Comparison of ENCODE assay signal across 21 cellular contexts in genomic region chr2:47539228-47539627, GRCh38. TPM values are rescaled to one million over a fixed set of nuclear protein-coding genes. Genes with fewer than 3 reads are reported as not detected.
A peak's percentile ranks its signal among the peaks of the same experiment; 100 is the strongest.
DNase-seq lines count a peak whose midpoint lies in the region; ATAC-seq and TF ChIP-seq lines count a peak whose summit lies in the region.
"Had no signal": no experiment of that assay in that cellular context is flagged by ENCODE, and none has a peak within 500 bp of the region (broad histone marks: within the 10 kb centered on the region; RNA-seq: fewer than 3 reads in every experiment).

No MANE protein-coding gene starts in this region.

- CTCF ChIA-PET in SK-N-SH (lab: Yijun Ruan, JAX) (interaction anchor here (0.7 to 2.0 kb wide), 5 partner anchors 10 to 243 kb away, joined by 3 to 6 read pairs (median 4); partner anchors contain the start of gene MSH6), PC-3 (lab: Charles Lee) (no interaction called here)

- POLR2A ChIA-PET in SK-N-SH (lab: Yijun Ruan, JAX): no interaction called here
- POLR2A ChIA-PET in PC-3 (lab: Charles Lee; ENCODE audit: unreplicated experiment): no interaction called here

- H3K4me1 ChIP-seq in SK-N-SH (ENCODE audit: control insufficient read depth in 1 of 2, insufficient read depth in 2 of 2, low read depth in 1 of 2, low read length in 1 of 2): peaks cover 0 to 8% of the 10 kb centered on the region in 2 experiments; a peak in 1 of 4 replicates
- peaks cover 20% of the 10 kb centered on the region for H3K4me1 ChIP-seq in PC-3 (ENCODE audit: insufficient read depth, low read length)
- peaks cover 5% of the 10 kb centered on the region for H3K4me1 ChIP-seq in smooth muscle cell (ENCODE audit: low read depth)
- H3K4me1 ChIP-seq: breast epithelium had no signal

- ATAC-seq in SK-N-SH treated with all-trans-retinoic acid at 6 μM for 48 hours (no peak), PC-3 (no peak), esophagus mucosa (no peak), GM19328 (IDR thresholded peaks at IDR 0.05; ENCODE audit: unreplicated experiment) (no peak)
- ATAC-seq: activated CD8-positive, alpha-beta T cell treated with anti-CD3 and anti-CD28 coated beads, Interleukin-2, amount 10 ng/mL, durations not matched to agents 7 days and 5 days; left cardiac atrium; T-helper 17 cell had no signal

- TF ChIP-seq EP300 in SK-N-SH (IDR thresholded peaks at IDR 0.05; ENCODE audit: borderline replicate concordance in 1 of 2, low read depth in 1 of 2, low read length in 1 of 2): no peak

- 66% methylated on average over 3 of the region's 3 CpGs for WGBS in SK-N-SH (ENCODE audit: low lambda C conversion rate)
- whole genome bisulfite sequencing in smooth muscle cell (ENCODE audit: low lambda C conversion rate): 90% methylated on average over 3 of the region's 3 CpGs

- H3K9me2 ChIP-seq in SK-N-SH (no peaks in the 10 kb centered on the region), PC-3 (replicated peaks; ENCODE audit: low read length) (no peaks in the 10 kb centered on the region)

- H3K4me2 ChIP-seq in SK-N-SH (no peak overlapping the region), PC-3 (ENCODE audit: low read length) (no peak overlapping the region), smooth muscle cell (no peak overlapping the region)
- H3K4me2 ChIP-seq: BLaER1 had no signal

- H3F3A ChIP-seq in SK-N-SH (replicated peaks; ENCODE audit: insufficient read depth) (no peaks in the 10 kb centered on the region), PC-3 (ENCODE audit: low read length, unreplicated experiment) (no peaks in the 10 kb centered on the region), smooth muscle cell (ENCODE audit: low read depth) (peaks cover 8% of the 10 kb centered on the region)

- no peaks in the 10 kb centered on the region for H3K79me2 ChIP-seq in SK-N-SH (ENCODE audit: insufficient read depth)
- no peaks in the 10 kb centered on the region for H3K79me2 ChIP-seq in PC-3 (ENCODE audit: low read length)
- H3K79me2 ChIP-seq in smooth muscle cell (ENCODE audit: low read depth): no peaks in the 10 kb centered on the region

- TF ChIP-seq RAD21 in SK-N-SH (IDR thresholded peaks at IDR 0.05; ENCODE audit: low read length): no peak

- no peak overlapping the region for H3K4me3 ChIP-seq in SK-N-SH (ENCODE audit: low read depth in 2 of 2, low read length in 1 of 2)
- no peak overlapping the region for H3K4me3 ChIP-seq in PC-3 (ENCODE audit: low read length)
- no peak overlapping the region for H3K4me3 ChIP-seq in epithelial cell of proximal tubule (ENCODE audit: low read depth, low read length)
- no peak overlapping the region for H3K4me3 ChIP-seq in smooth muscle cell
- H3K4me3 ChIP-seq: BLaER1, breast epithelium, MG63 had no signal

- H3K9me3 ChIP-seq in SK-N-SH (no peaks in the 10 kb centered on the region), PC-3 (ENCODE audit: low read length) (no peaks in the 10 kb centered on the region), smooth muscle cell (replicated peaks; ENCODE audit: low read depth) (no peaks in the 10 kb centered on the region)
- H3K9me3 ChIP-seq: breast epithelium, MG63 had no signal

- H3K9ac ChIP-seq in SK-N-SH (no peak overlapping the region), PC-3 (ENCODE audit: low read length) (no peak overlapping the region), smooth muscle cell (ENCODE audit: low read depth) (no peak overlapping the region)
- H3K9ac ChIP-seq: BLaER1 had no signal

- H3K36me3 ChIP-seq in SK-N-SH (replicated peaks in 1 of 2; ENCODE audit: control insufficient read depth in 1 of 2, insufficient read depth in 2 of 2, low read length in 1 of 2) (no peaks in the 10 kb centered on the region), PC-3 (ENCODE audit: low read depth, low read length) (no peaks in the 10 kb centered on the region), smooth muscle cell (ENCODE audit: low read depth) (no peaks in the 10 kb centered on the region)
- H3K36me3 ChIP-seq: breast epithelium, MG63 had no signal

- H4K20me1 ChIP-seq in SK-N-SH (ENCODE audit: insufficient read depth) (no peaks in the 10 kb centered on the region), PC-3 (ENCODE audit: low read length) (no peaks in the 10 kb centered on the region), smooth muscle cell (ENCODE audit: low read depth) (no peaks in the 10 kb centered on the region)
- H4K20me1 ChIP-seq: BLaER1 had no signal

- BruUV-seq in PC-3 (replicated peaks; lab: Mats Ljungman, UMichigan): no TSS peak

- intact Hi-C loops in PC-3 (cut with micrococcal nuclease): no loop called here

- H2AFZ ChIP-seq in SK-N-SH (ENCODE audit: low read depth) (no peak overlapping the region), PC-3 (ENCODE audit: low read length) (no peak overlapping the region), smooth muscle cell (ENCODE audit: low read depth) (no peak overlapping the region)

- no peak overlapping the region for H3K27ac ChIP-seq in SK-N-SH (ENCODE audit: low read depth in 2 of 2, low read length in 1 of 2)
- H3K27ac ChIP-seq in PC-3 (ENCODE audit: low read length): no peak overlapping the region
- H3K27ac ChIP-seq in smooth muscle cell (ENCODE audit: low read depth): no peak overlapping the region
- H3K27ac ChIP-seq: 22Rv1, BLaER1, breast epithelium, VCaP had no signal

- H3K27me3 ChIP-seq in SK-N-SH (ENCODE audit: insufficient read depth) (peaks cover 8% of the 10 kb centered on the region; the same call in 1 of the 2 replicates), PC-3 (ENCODE audit: low read length) (peaks cover 8% of the 10 kb centered on the region; the same call in 1 of the 2 replicates), smooth muscle cell (ENCODE audit: low read depth) (no peaks in the 10 kb centered on the region)
- H3K27me3 ChIP-seq: BLaER1, breast epithelium, MG63 had no signal

- TF ChIP-seq CTCF in SK-N-SH (IDR thresholded peaks at IDR 0.05) (peak; percentile 33; the same call in 1 of the 2 replicates), PC-3 (conservative IDR thresholded peaks at IDR 0.05; ENCODE audit: low read depth, low read length) (0 out of 2 replicates have a peak, but pooled peaks have one; percentile 24), epithelial cell of proximal tubule (conservative IDR thresholded peaks at IDR 0.05; ENCODE audit: low read depth, low read length) (peak; percentile 41), smooth muscle cell (IDR thresholded peaks at IDR 0.05; ENCODE audit: borderline replicate concordance, insufficient read depth, poor library complexity, severe bottlenecking) (peak; percentile 10)

- DNase-seq in SK-N-SH (no peak), PC-3 (no peak), epithelial cell of proximal tubule (ENCODE audit: low read depth) (no peak), smooth muscle cell (lab: John Stamatoyannopoulos, UW; ENCODE audit: unreplicated experiment) (no peak), islet precursor cell (no peak)
- DNase-seq: activated CD8-positive, alpha-beta T cell treated with anti-CD3 and anti-CD28 coated beads, Interleukin-2, amount 10 ng/mL, durations not matched to agents 7 days and 5 days; activated naive CD8-positive, alpha-beta T cell treated with anti-CD3 and anti-CD28 coated beads, Interleukin-2, amount 10 ng/mL, durations not matched to agents 7 days and 5 days; effector CD4-positive, alpha-beta T cell; left cardiac atrium; MG63; NCI-H1694; NCI-H226; stimulated activated CD4-positive, alpha-beta T cell treated with anti-CD3 and anti-CD28 coated beads, Interleukin-12 subunit alpha, Interleukin-12 subunit beta, amount 100 ng/mL, for 4 hours; T-helper 17 cell had no signal

TF ChIP-seq in SK-N-SH, 30 proteins besides CTCF, POLR2A, EP300 and RAD21 (continues in another document):
- no peak for TF ChIP-seq EZH2phosphoT487 (IDR thresholded peaks at IDR 0.05; ENCODE audit: borderline replicate concordance, low read depth)

TF ChIP-seq in SK-N-SH treated with all-trans-retinoic acid at 6 μM for 48 hours, 23 proteins besides CTCF, POLR2A, EP300 and RAD21:
- TF ChIP-seq CSRNP3 (CRISPR knock-in tag; IDR thresholded peaks at IDR 0.05) (no peak), TOX (CRISPR knock-in tag; IDR thresholded peaks at IDR 0.05; ENCODE audit: borderline replicate concordance) (no peak), BACH2 (CRISPR knock-in tag; IDR thresholded peaks at IDR 0.05; ENCODE audit: borderline replicate concordance) (no peak), OSR1 (CRISPR knock-in tag; IDR thresholded peaks at IDR 0.05) (no peak), ZFP30 (CRISPR knock-in tag; IDR thresholded peaks at IDR 0.05) (no peak), PATZ1 (CRISPR knock-in tag; IDR thresholded peaks at IDR 0.05; ENCODE audit: borderline replicate concordance) (no peak)

RNA-seq across cellular contexts. Expression of gene KCNK12, which starts 31.6 kb away (rescaled TPM):
- polyA plus RNA-seq in SK-N-SH (2012; rRNA removed): 0.02 TPM in 1 of 2 replicates, not detected in the other
- polyA plus RNA-seq in SK-N-SH (2012; cell fraction: cytosol; rRNA removed): 0.01 TPM in 1 of 2 replicates, not detected in the other
- polyA plus RNA-seq in SK-N-SH (2012; cell fraction: nucleus; rRNA removed): 0.01 TPM in 1 of 2 replicates, not detected in the other
- total RNA-seq in PC-3 (2014; rRNA removed): 0.04 and 0.12 TPM in 2 replicates
- under 0.01 and 0.12 TPM in 2 replicates for total RNA-seq in epithelial cell of proximal tubule
- total RNA-seq in smooth muscle cell: 1.3 and 3.5 TPM in 2 replicates
- 3.5 and 4.5 TPM in 2 replicates for polyA plus RNA-seq in smooth muscle cell
- total RNA-seq in esophagus mucosa: not detected
- total RNA-seq: breast epithelium, left cardiac atrium had no signal
